Comparison of ENCODE assay signal across 20 cellular contexts in the genomic region with DNA sequence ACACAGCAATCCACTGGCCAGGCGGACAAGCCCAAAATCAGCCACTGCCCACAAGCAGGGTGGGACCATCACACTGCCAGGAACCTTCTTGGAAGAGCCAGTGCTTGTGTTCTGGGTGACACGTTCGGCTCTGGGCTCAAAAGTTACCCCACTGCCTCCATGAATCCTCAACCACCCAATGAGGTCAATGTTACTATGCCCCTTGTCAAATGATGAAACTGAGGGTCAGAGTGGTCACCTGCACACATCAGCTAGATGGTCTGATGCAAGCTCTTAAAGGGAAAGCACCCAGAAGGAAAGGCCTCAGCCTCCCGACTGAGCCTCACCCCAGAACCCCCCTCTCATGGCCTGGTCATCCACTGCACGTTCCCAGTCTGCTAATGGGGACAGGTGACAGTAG.
DNase-seq lines count a peak whose midpoint lies in the region; ATAC-seq and TF ChIP-seq lines count a peak whose summit lies in the region.
"Had no signal": no experiment of that assay in that cellular context is flagged by ENCODE, and none has a peak within 500 bp of the region (broad histone marks: within the 10 kb centered on the region; RNA-seq: fewer than 3 reads in every experiment).

No MANE protein-coding gene starts in this region.

- peaks cover 88% of the 10 kb centered on the region for H3K79me2 ChIP-seq in mammary epithelial cell (ENCODE audit: insufficient read depth, low read length)

- peak overlapping the region; percentile 6 for H2BK15ac ChIP-seq in mesenchymal stem cell (ENCODE audit: low read depth, poor library complexity, severe bottlenecking)

- H3K9me3 ChIP-seq in mammary epithelial cell (replicated peaks; ENCODE audit: insufficient read depth, low read length) (no peaks in the 10 kb centered on the region), mesenchymal stem cell (ENCODE audit: control insufficient read depth, low read length) (no peaks in the 10 kb centered on the region), sigmoid colon (no peaks in the 10 kb centered on the region)
- H3K9me3 ChIP-seq: SJSA1 had no signal

- H2BK120ac ChIP-seq in mesenchymal stem cell (ENCODE audit: low read depth, low read length) = no peak overlapping the region

- TF ChIP-seq EP300 in sigmoid colon (IDR thresholded peaks at IDR 0.05) = no peak

- no peak overlapping the region for H2BK12ac ChIP-seq in mesenchymal stem cell (ENCODE audit: low read length in 2 of 2)

- no peak for ATAC-seq in stimulated activated memory B cell treated with anti-CD40 and anti-IgM and Interleukin-4, amounts not matched to agents 10 μg/mL and 1 μg/mL and 100 μg/mL, for 72 hours
- ATAC-seq in GM21390 (IDR thresholded peaks at IDR 0.05; ENCODE audit: unreplicated experiment) = no peak
- ATAC-seq: K562 had no signal

- no peak overlapping the region for H3K14ac ChIP-seq in mesenchymal stem cell (ENCODE audit: low read length in 2 of 2)

- peak overlapping the region in 1 of 2 experiments; percentile 19 for H3K4ac ChIP-seq in mesenchymal stem cell (ENCODE audit: low read depth in 1 of 2, low read length in 2 of 2)

- no peak for TF ChIP-seq POLR2A in sigmoid colon (IDR thresholded peaks at IDR 0.05)

- H3K36me3 ChIP-seq in mammary epithelial cell (ENCODE audit: insufficient read depth, low read length) (no peaks in the 10 kb centered on the region), mesenchymal stem cell (ENCODE audit: control insufficient read depth in 1 of 2, insufficient read depth in 2 of 2, low read depth in 1 of 2, low read length in 2 of 2) (peaks cover 0 to 57% of the 10 kb centered on the region in 2 experiments), sigmoid colon (no peaks in the 10 kb centered on the region)

- H4K91ac ChIP-seq in mesenchymal stem cell (ENCODE audit: low read length) = no peak overlapping the region

- H3K27ac Mint-ChIP-seq in IgD-negative memory B cell = peak overlapping the region in 2 of 3 donors; percentile 14 to 67
- peak overlapping the region; percentile 47 for H3K27ac Mint-ChIP-seq in stimulated activated memory B cell treated with anti-CD40 and anti-IgM and Interleukin-4, amounts not matched to agents 10 μg/mL and 1 μg/mL and 100 μg/mL, for 72 hours

- H3K4me2 ChIP-seq in mammary epithelial cell (ENCODE audit: insufficient read depth, low read depth, low read length) (no peak overlapping the region), mesenchymal stem cell (ENCODE audit: low read length, poor library complexity, severe bottlenecking) (no peak overlapping the region)

- no peak overlapping the region for H3K4me3 Mint-ChIP-seq in IgD-negative memory B cell
- no peak overlapping the region for H3K4me3 Mint-ChIP-seq in stimulated activated memory B cell treated with anti-CD40 and anti-IgM and Interleukin-4, amounts not matched to agents 10 μg/mL and 1 μg/mL and 100 μg/mL, for 72 hours

- in situ Hi-C loops in mammary epithelial cell (cut with MboI; ENCODE audit: low sequenced_read_pairs in 2 of 2) = no loop called here

- no peak overlapping the region for H2BK5ac ChIP-seq in mesenchymal stem cell (ENCODE audit: low read depth, low read length, poor library complexity, severe bottlenecking)

- no peaks in the 10 kb centered on the region for H3K9me3 Mint-ChIP-seq in IgD-negative memory B cell
- H3K9me3 Mint-ChIP-seq in stimulated activated memory B cell treated with anti-CD40 and anti-IgM and Interleukin-4, amounts not matched to agents 10 μg/mL and 1 μg/mL and 100 μg/mL, for 72 hours = no peaks in the 10 kb centered on the region

- H3K23ac ChIP-seq in mesenchymal stem cell (ENCODE audit: low read length in 2 of 2) = no peak overlapping the region

- H3K4me1 Mint-ChIP-seq in IgD-negative memory B cell = peaks cover 10 to 31% (median 14%) of the 10 kb centered on the region in 3 donors
- peaks cover 89% of the 10 kb centered on the region for H3K4me1 Mint-ChIP-seq in stimulated activated memory B cell treated with anti-CD40 and anti-IgM and Interleukin-4, amounts not matched to agents 10 μg/mL and 1 μg/mL and 100 μg/mL, for 72 hours

- H2AFZ ChIP-seq in mammary epithelial cell (ENCODE audit: low read depth, low read length) (no peak overlapping the region), mesenchymal stem cell (ENCODE audit: low read depth, low read length) (no peak overlapping the region)

- dilution Hi-C loops in mammary epithelial cell (cut with HindIII; ENCODE audit: low sequenced_read_pairs) = no loop called here

- H3K27ac ChIP-seq in mammary epithelial cell (ENCODE audit: insufficient read depth, low read depth, low read length) (peak overlapping the region; percentile 66), mesenchymal stem cell (ENCODE audit: low read length, poor library complexity, severe bottlenecking) (no peak overlapping the region), sigmoid colon (no peak overlapping the region)
- H3K27ac ChIP-seq: HL-60, SJSA1 had no signal

- H3K18ac ChIP-seq in mesenchymal stem cell (ENCODE audit: low read depth in 1 of 2, low read length in 2 of 2) = no peak overlapping the region

- no peak overlapping the region for H3K9ac ChIP-seq in mammary epithelial cell (ENCODE audit: insufficient read depth, low read length)
- no peak overlapping the region for H3K9ac ChIP-seq in mesenchymal stem cell (ENCODE audit: low read length)

- DNase-seq in mammary epithelial cell (no peak), mesenchymal stem cell (no peak), NCI-H1930 (lab: John Stamatoyannopoulos, UW) (no peak), sigmoid colon (no peak)
- DNase-seq: ACHN; EL; HCEC 1CT; MV-4-11; NCI-H187 treated with DMSO at 0.1 percent for 48 hours; NCI-H2171; NCI-H446; NCI-H69; NK-92 treated with Interleukin-12 subunit alpha and Interleukin-12 subunit beta, amount 100 ng/mL, for 24 hours; RPMI8226 had no signal

- peaks cover 72% of the 10 kb centered on the region for H3K4me1 ChIP-seq in mammary epithelial cell (ENCODE audit: insufficient read depth, low read length)
- peaks cover 79% of the 10 kb centered on the region for H3K4me1 ChIP-seq in mesenchymal stem cell (ENCODE audit: control insufficient read depth, insufficient read depth, low read depth, low read length)
- no peaks in the 10 kb centered on the region for H3K4me1 ChIP-seq in sigmoid colon

- CTCF ChIA-PET in mammary epithelial cell (lab: Charles Lee; ENCODE audit: low non-redundant PET) = no interaction called here

- H4K20me1 ChIP-seq in mammary epithelial cell (ENCODE audit: insufficient read depth, low read length) = no peaks in the 10 kb centered on the region

- H2AK5ac ChIP-seq in mesenchymal stem cell (ENCODE audit: low read length, severe bottlenecking) = no peak overlapping the region

- BruUV-seq in mammary epithelial cell (replicated peaks; lab: Mats Ljungman, UMichigan) = no TSS peak

- no peaks in the 10 kb centered on the region for H3K36me3 Mint-ChIP-seq in IgD-negative memory B cell
- H3K36me3 Mint-ChIP-seq in stimulated activated memory B cell treated with anti-CD40 and anti-IgM and Interleukin-4, amounts not matched to agents 10 μg/mL and 1 μg/mL and 100 μg/mL, for 72 hours = peaks cover 9% of the 10 kb centered on the region

- H3K4me3 ChIP-seq in mammary epithelial cell (replicated peaks in 1 of 3; ENCODE audit: insufficient read depth in 1 of 3, low read depth in 2 of 3, low read length in 3 of 3) (no peak overlapping the region), mesenchymal stem cell (ENCODE audit: insufficient read depth in 1 of 2, low read depth in 1 of 2, low read length in 2 of 2) (no peak overlapping the region), sigmoid colon (no peak overlapping the region)
- H3K4me3 ChIP-seq: K562, SJSA1 had no signal

- H3K27me3 Mint-ChIP-seq in IgD-negative memory B cell = no peaks in the 10 kb centered on the region
- H3K27me3 Mint-ChIP-seq in stimulated activated memory B cell treated with anti-CD40 and anti-IgM and Interleukin-4, amounts not matched to agents 10 μg/mL and 1 μg/mL and 100 μg/mL, for 72 hours = no peaks in the 10 kb centered on the region

- no peak overlapping the region for H4K8ac ChIP-seq in mesenchymal stem cell (ENCODE audit: low read length)

- no peaks in the 10 kb centered on the region for H3K27me3 ChIP-seq in mammary epithelial cell (ENCODE audit: insufficient read depth, low read length)
- no peaks in the 10 kb centered on the region for H3K27me3 ChIP-seq in mesenchymal stem cell (ENCODE audit: control insufficient read depth in 1 of 2, insufficient read depth in 1 of 2, low read length in 2 of 2)
- H3K27me3 ChIP-seq in sigmoid colon = no peaks in the 10 kb centered on the region
- H3K27me3 ChIP-seq: SJSA1 had no signal

- H3K79me1 ChIP-seq in mesenchymal stem cell (replicated peaks; ENCODE audit: low read length, poor library complexity, severe bottlenecking) = peaks cover 37% of the 10 kb centered on the region

- intact Hi-C loops in mammary epithelial cell (cut with micrococcal nuclease) = no loop called here
- intact Hi-C loops in sigmoid colon (cut with DNase I) = no loop called here

- 40% methylated on average over 5 of the region's 5 CpGs for WGBS in mammary epithelial cell (ENCODE audit: low coverage, missing lambda C conversion rate)
- 94% methylated on average over 4 of the region's 5 CpGs for WGBS in mesenchymal stem cell
- WGBS in sigmoid colon, 2 donors = 90 to 92% methylated on average over 5 of the region's 5 CpGs

- TF ChIP-seq CTCF in mammary epithelial cell (conservative IDR thresholded peaks at IDR 0.05 in 1 of 2, IDR thresholded peaks at IDR 0.05 in 1 of 2; ENCODE audit: extremely low read depth in 1 of 2, insufficient read depth in 1 of 2, low read depth in 1 of 2, low read length in 2 of 2) (no peak), sigmoid colon (IDR thresholded peaks at IDR 0.05) (no peak)
